18 cellular contexts compared by ENCODE assay signal in genomic region chr22:37909756-37910155, GRCh38. TPM values are rescaled to one million over a fixed set of nuclear protein-coding genes. Genes with fewer than 3 reads are reported as not detected.
DNase-seq lines count a peak whose midpoint lies in the region; TF ChIP-seq lines count a peak whose summit lies in the region.
"Had no signal": no experiment of that assay in that cellular context is flagged by ENCODE, and none has a peak within 500 bp of the region (broad histone marks: within the 10 kb centered on the region; RNA-seq: fewer than 3 reads in every experiment).

No MANE protein-coding gene starts in this region.

- H3K4me1 ChIP-seq in adipocyte (ENCODE audit: control insufficient read depth, insufficient read depth, low read length) (peaks cover 37% of the 10 kb centered on the region), HAP-1 (peaks cover 10% of the 10 kb centered on the region), Karpas-422 (ENCODE audit: low read length) (peaks cover 18% of the 10 kb centered on the region)

- no peaks in the 10 kb centered on the region for H3K9me3 ChIP-seq in adipocyte (ENCODE audit: control insufficient read depth, low read length)
- no peaks in the 10 kb centered on the region for H3K9me3 ChIP-seq in HAP-1
- no peaks in the 10 kb centered on the region for H3K9me3 ChIP-seq in Karpas-422 (ENCODE audit: low read length)
- H3K9me3 ChIP-seq: neutrophil had no signal

- no peaks in the 10 kb centered on the region for H3K27me3 ChIP-seq in adipocyte (replicated peaks; ENCODE audit: control insufficient read depth, insufficient read depth, low read length)
- no peaks in the 10 kb centered on the region for H3K27me3 ChIP-seq in HAP-1 (ENCODE audit: low read depth)
- no peaks in the 10 kb centered on the region for H3K27me3 ChIP-seq in Karpas-422 (ENCODE audit: low read length)
- H3K27me3 ChIP-seq: foreskin keratinocyte, neutrophil had no signal

- no peak overlapping the region for H3K9ac ChIP-seq in adipocyte (ENCODE audit: low read length)
- H3K9ac ChIP-seq in Karpas-422 (ENCODE audit: low read length) = no peak overlapping the region

- DNase-seq in Calu3 (no peak), adipocyte (ENCODE audit: low read depth) (peak; percentile 54), fibroblast of villous mesenchyme (ENCODE audit: low read depth) (peak; percentile 18), HAP-1 (ENCODE audit: low spot score in 2 of 2) (no peak), SK-N-DZ (ENCODE audit: low spot score) (no peak), Karpas-422 (no peak)
- no peak for DNase-seq in activated CD4-positive, alpha-beta memory T cell treated with anti-CD3 and anti-CD28 coated beads for 36 hours
- DNase-seq: dermis blood vessel endothelial cell, EL, foreskin keratinocyte, NCI-H1930, NCI-H524 treated with DMSO at 0.1 percent for 48 hours had no signal

- no peaks in the 10 kb centered on the region; the same call in 1 of the 2 replicates for H4K20me1 ChIP-seq in Karpas-422 (ENCODE audit: insufficient read depth, low read depth, low read length)

- BruUV-seq in Calu3 (replicated peaks; lab: Mats Ljungman, UMichigan) = TSS peak; percentile 0

- H3K9me2 ChIP-seq in Karpas-422 (replicated peaks; ENCODE audit: insufficient read depth, low read length) = no peaks in the 10 kb centered on the region

- H3K27ac ChIP-seq in skin epidermis = peak overlapping the region in 13 of 21 experiments; percentile 2 to 95 (median 42)
- no peak overlapping the region for H3K27ac ChIP-seq in Karpas-422 (ENCODE audit: low read length)
- H3K27ac ChIP-seq: C4-2B, foreskin keratinocyte, neutrophil had no signal

- H3K36me3 ChIP-seq in adipocyte (ENCODE audit: control insufficient read depth, insufficient read depth, low read length, severe bottlenecking) (peaks cover 31% of the 10 kb centered on the region), HAP-1 (replicated peaks) (peaks cover 7% of the 10 kb centered on the region), Karpas-422 (ENCODE audit: insufficient read depth, low read length) (no peaks in the 10 kb centered on the region)

- no peak overlapping the region for H3K27ac Mint-ChIP-seq in Calu3 (ENCODE audit: unreplicated experiment)
- no peak overlapping the region for H3K27ac Mint-ChIP-seq in activated CD4-positive, alpha-beta memory T cell treated with anti-CD3 and anti-CD28 coated beads for 36 hours
- H3K27ac Mint-ChIP-seq: T-helper 1 cell treated with Interleukin-12 subunit alpha and Interleukin-12 subunit beta and Interleukin-4 antibody, amounts not matched to agents 30 μg/mL and 1 μg/mL, for 36 hours had no signal

- peaks cover 64% of the 10 kb centered on the region for H3K36me3 Mint-ChIP-seq in Calu3 (ENCODE audit: insufficient read depth, unreplicated experiment)
- peaks cover 3% of the 10 kb centered on the region for H3K36me3 Mint-ChIP-seq in activated CD4-positive, alpha-beta memory T cell treated with anti-CD3 and anti-CD28 coated beads for 36 hours

- no peak overlapping the region for H3K4me3 Mint-ChIP-seq in Calu3 (ENCODE audit: low read depth, unreplicated experiment)
- H3K4me3 Mint-ChIP-seq in activated CD4-positive, alpha-beta memory T cell treated with anti-CD3 and anti-CD28 coated beads for 36 hours = no peak overlapping the region
- H3K4me3 Mint-ChIP-seq: T-helper 1 cell treated with Interleukin-12 subunit alpha and Interleukin-12 subunit beta and Interleukin-4 antibody, amounts not matched to agents 30 μg/mL and 1 μg/mL, for 36 hours had no signal

- no peak overlapping the region for H3K4me2 ChIP-seq in Karpas-422 (ENCODE audit: low read depth, low read length, poor library complexity, severe bottlenecking)

- H3K9me3 Mint-ChIP-seq in Calu3 (ENCODE audit: low read depth, unreplicated experiment) = no peaks in the 10 kb centered on the region
- no peaks in the 10 kb centered on the region for H3K9me3 Mint-ChIP-seq in activated CD4-positive, alpha-beta memory T cell treated with anti-CD3 and anti-CD28 coated beads for 36 hours
- H3K9me3 Mint-ChIP-seq: T-helper 1 cell treated with Interleukin-12 subunit alpha and Interleukin-12 subunit beta and Interleukin-4 antibody, amounts not matched to agents 30 μg/mL and 1 μg/mL, for 36 hours had no signal

- intact Hi-C loops in Calu3 (cut with micrococcal nuclease; ENCODE audit: unreplicated experiment) = no loop called here
- intact Hi-C loops in activated CD4-positive, alpha-beta memory T cell treated with anti-CD3 and anti-CD28 coated beads for 36 hours (cut with micrococcal nuclease) = no loop called here

- H3K4me1 Mint-ChIP-seq in Calu3 (ENCODE audit: low read depth, unreplicated experiment) = peaks cover 19% of the 10 kb centered on the region
- H3K4me1 Mint-ChIP-seq in activated CD4-positive, alpha-beta memory T cell treated with anti-CD3 and anti-CD28 coated beads for 36 hours (ENCODE audit: low read depth) = peaks cover 40% of the 10 kb centered on the region

- peaks cover 24% of the 10 kb centered on the region for H3K79me2 ChIP-seq in Karpas-422 (ENCODE audit: low read length)

- H2AFZ ChIP-seq in Karpas-422 (ENCODE audit: low read length) = no peak overlapping the region

- POLR2A ChIA-PET in activated CD4-positive, alpha-beta memory T cell treated with anti-CD3 and anti-CD28 coated beads for 36 hours (lab: Charles Lee) = no interaction called here

- no peak overlapping the region for H3K4me3 ChIP-seq in adipocyte (ENCODE audit: low read length)
- H3K4me3 ChIP-seq in fibroblast of villous mesenchyme (ENCODE audit: low read depth, low read length) = no peak overlapping the region
- no peak overlapping the region for H3K4me3 ChIP-seq in skin epidermis
- no peak overlapping the region for H3K4me3 ChIP-seq in HAP-1
- H3K4me3 ChIP-seq in Karpas-422 (ENCODE audit: low read length) = no peak overlapping the region
- H3K4me3 ChIP-seq: GM12878 had no signal

- H3K27me3 Mint-ChIP-seq in Calu3 (ENCODE audit: unreplicated experiment) = no peaks in the 10 kb centered on the region
- H3K27me3 Mint-ChIP-seq in activated CD4-positive, alpha-beta memory T cell treated with anti-CD3 and anti-CD28 coated beads for 36 hours = no peaks in the 10 kb centered on the region

- in situ Hi-C loops in HAP-1 (cut with MboI; ENCODE audit: low sequenced_read_pairs) = no loop called here

- CTCF ChIA-PET in Calu3 (lab: Charles Lee) = interaction anchor here (0.6 kb wide), 1 partner anchor 44 kb away, joined by 3 read pairs; no protein-coding TSS in a partner anchor
- CTCF ChIA-PET in activated CD4-positive, alpha-beta memory T cell treated with anti-CD3 and anti-CD28 coated beads for 36 hours (lab: Charles Lee) = no interaction called here

- TF ChIP-seq CTCF in Calu3 (IDR thresholded peaks at IDR 0.05; ENCODE audit: unreplicated experiment) = no peak
- TF ChIP-seq CTCF in fibroblast of villous mesenchyme (IDR thresholded peaks at IDR 0.05; ENCODE audit: insufficient read depth, low read depth, low read length) = no peak

RNA-seq across cellular contexts. Expression of gene MICALL1, which starts 3.7 kb away (rescaled TPM):
- total RNA-seq in Calu3 (2022) (60.7 and 69.7 TPM in 2 replicates), fibroblast of villous mesenchyme (39.3 and 47.9 TPM in 2 replicates)
- 18.6 and 22.6 TPM in 2 replicates for polyA plus RNA-seq in SK-N-DZ (2014; cell fraction: cytosol; rRNA removed)
- polyA plus RNA-seq in SK-N-DZ (2014; cell fraction: nucleus; rRNA removed) = 13.5 and 26.1 TPM in 2 replicates
- total RNA-seq in Karpas-422 (2014; rRNA removed; shearing (Covaris generic); ENCODE audit: low replicate concordance) = 14.3 and 25.2 TPM in 2 replicates
- 10 to 100 TPM; 18.4 to 19.1 TPM for total RNA-seq in activated CD4-positive, alpha-beta memory T cell treated with anti-CD3 and anti-CD28 coated beads for 36 hours

RNA-seq across cellular contexts. Expression of gene C22orf23, which starts 43.6 kb away (rescaled TPM):
- total RNA-seq in Calu3 (2022) = 0.52 and 0.69 TPM in 2 replicates
- total RNA-seq in fibroblast of villous mesenchyme = 0.32 TPM in 1 of 2 replicates, not detected in the other
- 1.5 and 3.6 TPM in 2 replicates for polyA plus RNA-seq in SK-N-DZ (2014; cell fraction: cytosol; rRNA removed)
- polyA plus RNA-seq in SK-N-DZ (2014; cell fraction: nucleus; rRNA removed) = 0.72 and 1.1 TPM in 2 replicates
- total RNA-seq in Karpas-422 (2014; rRNA removed; shearing (Covaris generic); ENCODE audit: low replicate concordance) = not detected in 2 replicates
- total RNA-seq in activated CD4-positive, alpha-beta memory T cell treated with anti-CD3 and anti-CD28 coated beads for 36 hours = under 1 TPM in 1 of 2 experiments, not detected in 1; 0.14 TPM
- total RNA-seq: dermis blood vessel endothelial cell, lower leg skin had no signal

RNA-seq across cellular contexts. Expression of gene POLR2F, which starts 43.7 kb away (rescaled TPM):
- total RNA-seq in Calu3 (2022) (105 and 111 TPM in 2 replicates), fibroblast of villous mesenchyme (28.9 and 34.5 TPM in 2 replicates)
- 66.7 and 87.1 TPM in 2 replicates for polyA plus RNA-seq in SK-N-DZ (2014; cell fraction: cytosol; rRNA removed)
- polyA plus RNA-seq in SK-N-DZ (2014; cell fraction: nucleus; rRNA removed) = 71.7 and 106 TPM in 2 replicates
- 41.9 and 189 TPM in 2 replicates for total RNA-seq in Karpas-422 (2014; rRNA removed; shearing (Covaris generic); ENCODE audit: low replicate concordance)
- 10 to 100 TPM; 67.7 to 74.9 TPM for total RNA-seq in activated CD4-positive, alpha-beta memory T cell treated with anti-CD3 and anti-CD28 coated beads for 36 hours

Comparison
In these comparisons a context has a peak if more than half of its experiments do, and no peak if none do; other contexts are left out.
1. DNase-seq: peak in adipocyte (single experiment) and fibroblast of villous mesenchyme (single experiment); none in Calu3 (single experiment), HAP-1 (0 of 2), SK-N-DZ (single experiment), Karpas-422 (single experiment) and activated CD4-positive, alpha-beta memory T cell treated with anti-CD3 and anti-CD28 coated beads for 36 hours (single experiment).